8 cellular contexts compared by ENCODE assay signal in genomic region chr12:124713436-124714082, GRCh38.
A peak's percentile ranks its signal among the peaks of the same experiment; 100 is the strongest.
DNase-seq lines count a peak whose midpoint lies in the region; ATAC-seq and TF ChIP-seq lines count a peak whose summit lies in the region.

No MANE protein-coding gene starts in this region.

- 35% methylated on average over 17 of the region's 17 CpGs for WGBS in thymus

- ATAC-seq in GM19351 (IDR thresholded peaks at IDR 0.05; ENCODE audit: unreplicated experiment) (peak; percentile 86), HG03439 (IDR thresholded peaks at IDR 0.05; ENCODE audit: unreplicated experiment) (peak; percentile 68)
- ATAC-seq in effector memory CD8-positive, alpha-beta T cell (replicated peaks) = peak; percentile 89

- no peak for TF ChIP-seq CTCF in neutrophil (IDR thresholded peaks at IDR 0.05)

- H3K27me3 ChIP-seq in neutrophil = no peaks in the 10 kb centered on the region
- H3K27me3 ChIP-seq in thymus (ENCODE audit: control insufficient read depth, insufficient read depth) = no peaks in the 10 kb centered on the region

- H3K27ac ChIP-seq in neutrophil (no peak overlapping the region), thymus (ENCODE audit: low read depth) (peak overlapping the region; percentile 78)

- H3K4me3 ChIP-seq in neutrophil (ENCODE audit: low read depth in 1 of 2, low read length in 1 of 2) (peak overlapping the region; percentile 45 to 47), thymus (ENCODE audit: low read length) (peak overlapping the region; percentile 6)

- no peaks in the 10 kb centered on the region for H3K36me3 Mint-ChIP-seq in effector memory CD8-positive, alpha-beta T cell (ENCODE audit: insufficient read depth)

- no peaks in the 10 kb centered on the region for H3K36me3 ChIP-seq in neutrophil
- H3K36me3 ChIP-seq in thymus (ENCODE audit: control insufficient read depth, insufficient read depth) = no peaks in the 10 kb centered on the region

- H3K27ac Mint-ChIP-seq in effector memory CD8-positive, alpha-beta T cell = peak overlapping the region; percentile 87 to 91

- H3K9me3 Mint-ChIP-seq in effector memory CD8-positive, alpha-beta T cell = no peaks in the 10 kb centered on the region

- DNase-seq in activated CD4-positive, alpha-beta T cell treated with anti-CD3 and anti-CD28 coated beads for 48 hours = peak; percentile 85
- DNase-seq in effector memory CD8-positive, alpha-beta T cell = peak; percentile 17 to 48 (median 31)
- DNase-seq in islet precursor cell (no peak), DMS79 (lab: John Stamatoyannopoulos, UW) (no peak)

- peak overlapping the region; percentile 74 to 81 for H3K4me3 Mint-ChIP-seq in effector memory CD8-positive, alpha-beta T cell

- H3K9me3 ChIP-seq in neutrophil = no peaks in the 10 kb centered on the region
- H3K9me3 ChIP-seq in thymus (ENCODE audit: control insufficient read depth) = no peaks in the 10 kb centered on the region

- H3K27me3 Mint-ChIP-seq in effector memory CD8-positive, alpha-beta T cell = no peaks in the 10 kb centered on the region

- H3K4me1 ChIP-seq in neutrophil (ENCODE audit: control insufficient read depth in 1 of 2, insufficient read depth in 1 of 2, low read depth in 1 of 2, low read length in 1 of 2) (peaks cover 28 to 32% of the 10 kb centered on the region in 2 experiments), thymus (ENCODE audit: control insufficient read depth, insufficient read depth, low read length) (peaks cover 14% of the 10 kb centered on the region)

- peaks cover 13 to 18% of the 10 kb centered on the region in 2 donors for H3K4me1 Mint-ChIP-seq in effector memory CD8-positive, alpha-beta T cell (ENCODE audit: low read depth in 2 of 2)

Comparison
In these comparisons a context has a peak if more than half of its experiments do, and no peak if none do; other contexts are left out.
1. DNase-seq: peak in activated CD4-positive, alpha-beta T cell treated with anti-CD3 and anti-CD28 coated beads for 48 hours (single experiment) and effector memory CD8-positive, alpha-beta T cell (3 of 3); none in islet precursor cell (single experiment) and DMS79 (single experiment).
2. Peak in every context shown above with its lines, with median percentiles within 50 percentile points of each other: ATAC-seq.